Comparison of ENCODE assay signal across 8 cellular contexts in genomic region chr5:123344819-123345426, GRCh38.
DNase-seq lines count a peak whose midpoint lies in the region; ATAC-seq, FAIRE-seq and TF ChIP-seq lines count a peak whose summit lies in the region.

No MANE protein-coding gene starts in this region.

- H3K4me1 ChIP-seq in Panc1 (ENCODE audit: control insufficient read depth, insufficient read depth, low read length), result no peaks in the 10 kb centered on the region
- H3K4me1 ChIP-seq in esophagus squamous epithelium, result no peaks in the 10 kb centered on the region

- 49 to 50% methylated on average over 4 of the region's 4 CpGs for WGBS in esophagus squamous epithelium, 2 donors

- H3K9me3 ChIP-seq in Panc1 (ENCODE audit: control insufficient read depth, insufficient read depth, low read depth, low read length) (no peaks in the 10 kb centered on the region), esophagus squamous epithelium (no peaks in the 10 kb centered on the region)

- FAIRE-seq in GM18507 (lab: Jason Lieb, UNC), result peak; percentile 75

- CTCF ChIA-PET in Panc1 (lab: Charles Lee), result interaction anchor here (1.0 kb wide), 1 partner anchor 829 kb away, joined by 3 read pairs; no protein-coding TSS in a partner anchor

- in situ Hi-C loops in Panc1 (cut with HindIII; ENCODE audit: low pct_unique_long_range_greater_than_20kb, low sequenced_read_pairs), result no loop called here

- H3K27me3 ChIP-seq in Panc1 (ENCODE audit: control insufficient read depth, insufficient read depth, low read length), result no peaks in the 10 kb centered on the region; the same call in 1 of the 2 replicates
- H3K27me3 ChIP-seq in esophagus squamous epithelium, result no peaks in the 10 kb centered on the region

- no peaks in the 10 kb centered on the region for H3K36me3 ChIP-seq in Panc1 (ENCODE audit: control insufficient read depth, insufficient read depth, low read length)
- H3K36me3 ChIP-seq in esophagus squamous epithelium, result peaks cover 0 to 26% (median 0%) of the 10 kb centered on the region in 3 donors

- DNase-seq in AG08395 (ENCODE audit: low spot score) (peak; percentile 41), GM18507 (ENCODE audit: extremely low spot score, insufficient read length, low read depth) (no peak), Panc1 (ENCODE audit: low read depth, low spot score) (peak; percentile 18), esophagus squamous epithelium (lab: John Stamatoyannopoulos, UW) (no peak), pons (ENCODE audit: low spot score) (peak; percentile 64), D341Med (ENCODE audit: low spot score) (no peak)
- no peak for DNase-seq in effector CD4-positive, alpha-beta T cell
- DNase-seq in activated CD8-positive, alpha-beta memory T cell treated with anti-CD3 and anti-CD28 coated beads, Interleukin-2, amount 50 U/mL, for 48 hours, result no peak

- TF ChIP-seq POLR2A in esophagus squamous epithelium (IDR thresholded peaks at IDR 0.05), result no peak

- TF ChIP-seq CTCF in Panc1 (IDR thresholded peaks at IDR 0.05) (peak; percentile 68; the same call in 1 of the 2 replicates), esophagus squamous epithelium (IDR thresholded peaks at IDR 0.05) (peak; percentile 45 to 74 (median 60))

- ATAC-seq in Panc1, result no peak

- BruUV-seq in Panc1 (replicated peaks; lab: Mats Ljungman, UMichigan), result no TSS peak

- no peak overlapping the region for H3K4me3 ChIP-seq in Panc1 (ENCODE audit: low read depth in 2 of 2, low read length in 2 of 2)
- H3K4me3 ChIP-seq in esophagus squamous epithelium, result no peak overlapping the region

- H3K27ac ChIP-seq in Panc1 (ENCODE audit: low read length), result no peak overlapping the region
- no peak overlapping the region for H3K27ac ChIP-seq in esophagus squamous epithelium

- POLR2A ChIA-PET in Panc1 (lab: Charles Lee), result no interaction called here

- intact Hi-C loops in Panc1 (cut with micrococcal nuclease; ENCODE audit: unreplicated experiment), result loop anchor here (5.0 to 10.0 kb wide), 2 partner anchors 310 to 828 kb away; partner anchors contain the start of gene PPIC
- intact Hi-C loops in esophagus squamous epithelium (cut with DNase I), result no loop called here

Comparison
In these comparisons a context has a peak if more than half of its experiments do, and no peak if none do; other contexts are left out.
1. DNase-seq: peak in AG08395 (single experiment), Panc1 (single experiment) and pons (single experiment); none in GM18507 (single experiment), esophagus squamous epithelium (single experiment), effector CD4-positive, alpha-beta T cell (single experiment), D341Med (single experiment) and activated CD8-positive, alpha-beta memory T cell treated with anti-CD3 and anti-CD28 coated beads, Interleukin-2, amount 50 U/mL, for 48 hours (single experiment).